In genomic region chr7:125526092-125526491, GRCh38 we compare ENCODE assay signal across 31 cellular contexts.
"Had no signal": no experiment of that assay in that cellular context is flagged by ENCODE, and none has a peak within 500 bp of the region (broad histone marks: within the 10 kb centered on the region; RNA-seq: fewer than 3 reads in every experiment).

No MANE protein-coding gene starts in this region.

- H3K9me3 ChIP-seq: neutrophil, ovary, psoas muscle, stomach, thoracic aorta, thyroid gland, tibial nerve, upper lobe of left lung, vagina had no signal

- H3K27ac ChIP-seq: neutrophil, ovary, parathyroid adenoma, psoas muscle, skin epidermis, spleen, stomach, thoracic aorta, thyroid gland, tibial nerve, upper lobe of left lung, vagina had no signal

- ATAC-seq: naive thymus-derived CD8-positive, alpha-beta T cell; natural killer cell treated with Interleukin-12 subunit alpha and Interleukin-12 subunit beta and Interleukin-15 and Interleukin-18, amount 100 ng/mL, for 72 hours; psoas muscle; right cardiac atrium; sciatic nerve; stimulated activated memory B cell treated with anti-CD40 and anti-IgM and Interleukin-4, amounts not matched to agents 10 μg/mL and 1 μg/mL and 100 μg/mL, for 72 hours; stimulated activated naive CD8-positive, alpha-beta T cell treated with anti-CD3 and anti-CD28 coated beads, Interleukin-15, Interleukin-2, amounts not matched to agents 100 U/mL and 50 U/mL, for 24 hours had no signal

- H3K27me3 ChIP-seq: neutrophil, ovary, spleen, stomach, thyroid gland, tibial nerve, upper lobe of left lung, vagina had no signal

- H3K36me3 ChIP-seq: neutrophil, ovary, spleen, stomach, thoracic aorta, thyroid gland, tibial nerve, upper lobe of left lung, vagina had no signal

- H3K9ac ChIP-seq: parathyroid adenoma had no signal

- H3K4me1 ChIP-seq: parathyroid adenoma, psoas muscle, spleen, stomach, thyroid gland, tibial nerve, upper lobe of left lung, vagina had no signal

- DNase-seq: naive B cell; naive thymus-derived CD8-positive, alpha-beta T cell; nephron progenitor cell; occipital lobe; ovary; posterior cingulate gyrus; psoas muscle; right cardiac atrium; spleen; stimulated activated CD4-positive, alpha-beta T cell treated with anti-CD3 and anti-CD28 coated beads, Interleukin-12 subunit alpha, Interleukin-12 subunit beta, amount 100 ng/mL, for 4 hours; stimulated activated CD4-positive, alpha-beta T cell treated with anti-CD3 and anti-CD28 coated beads, Interleukin-1b, Interleukin-23, amount 100 ng/mL, for 48 hours; stimulated activated CD4-positive, alpha-beta T cell treated with anti-CD3 and anti-CD28 coated beads, Interleukin-4, amount 100 ng/mL, for 1 hour; stimulated activated CD4-positive, alpha-beta T cell treated with anti-CD3 and anti-CD28 coated beads, Interleukin-4, amount 100 ng/mL, for 4 hours; stimulated activated CD8-positive, alpha-beta memory T cell treated with anti-CD3 and anti-CD28 coated beads, Interleukin-4, amount 100 ng/mL, for 48 hours; stimulated activated naive CD4-positive, alpha-beta T cell; stimulated activated naive CD8-positive, alpha-beta T cell treated with anti-CD3 and anti-CD28 coated beads, Interleukin-15, Interleukin-2, amounts not matched to agents 100 U/mL and 50 U/mL, for 24 hours; stomach; thyroid gland; trophoblast cell; upper lobe of left lung had no signal

- FAIRE-seq: urothelium cell line had no signal

- H3K4me2 ChIP-seq: smooth muscle cell had no signal

- H2AFZ ChIP-seq: parathyroid adenoma had no signal

- H3K79me2 ChIP-seq: parathyroid adenoma had no signal

- H3K4me3 ChIP-seq: ovary, psoas muscle, skin epidermis, smooth muscle cell, spleen, stomach, thoracic aorta, thyroid gland, tibial nerve, upper lobe of left lung, vagina had no signal
